13 cellular contexts compared by ENCODE assay signal in genomic region chr14:103273847-103274615, GRCh38.
A peak's percentile ranks its signal among the peaks of the same experiment; 100 is the strongest.
DNase-seq lines count a peak whose midpoint lies in the region; ATAC-seq and TF ChIP-seq lines count a peak whose summit lies in the region.
"Had no signal": no experiment of that assay in that cellular context is flagged by ENCODE, and none has a peak within 500 bp of the region (broad histone marks: within the 10 kb centered on the region; RNA-seq: fewer than 3 reads in every experiment).

No MANE protein-coding gene starts in this region.

- H3K9me3 ChIP-seq in iPS-20b (ENCODE audit: insufficient read depth, low read depth, low read length) (no peaks in the 10 kb centered on the region), psoas muscle (no peaks in the 10 kb centered on the region), vagina (no peaks in the 10 kb centered on the region)

- no peak overlapping the region for H3K9ac ChIP-seq in iPS-20b (ENCODE audit: low read depth, low read length)

- TF ChIP-seq CTCF in psoas muscle (IDR thresholded peaks at IDR 0.05) (no peak), vagina (IDR thresholded peaks at IDR 0.05) (no peak)

- TF ChIP-seq POLR2A in vagina (IDR thresholded peaks at IDR 0.05) = no peak

- H3K27ac ChIP-seq in iPS-20b (ENCODE audit: low read length) (no peak overlapping the region), psoas muscle (no peak overlapping the region), vagina (no peak overlapping the region), substantia nigra (ENCODE audit: low read depth, low read length, poor library complexity, severe bottlenecking) (no peak overlapping the region)

- H3K36me3 ChIP-seq in iPS-20b (ENCODE audit: insufficient read depth, low read depth, low read length) (no peaks in the 10 kb centered on the region), psoas muscle (ENCODE audit: insufficient read depth in 1 of 2, low read depth in 1 of 2) (no peaks in the 10 kb centered on the region), vagina (no peaks in the 10 kb centered on the region)

- intact Hi-C loops in Right ventricle myocardium inferior (cut with DNase I) (no loop called here), cardiac septum (cut with DNase I) (no loop called here), psoas muscle (cut with DNase I) (no loop called here), vagina (cut with DNase I) (no loop called here)

- H3K4me1 ChIP-seq in iPS-20b (ENCODE audit: insufficient read depth, low read length) = no peaks in the 10 kb centered on the region
- peaks cover 3% of the 10 kb centered on the region for H3K4me1 ChIP-seq in psoas muscle
- peaks cover 19% of the 10 kb centered on the region for H3K4me1 ChIP-seq in vagina

- ATAC-seq in Right ventricle myocardium inferior (peak; percentile 10), psoas muscle (peak; percentile 39 to 57 (median 46))
- ATAC-seq: activated T-helper 17 cell treated with anti-CD3 and anti-CD28 coated beads, Interleukin-2, amount 50 U/mL, for 72 hours; CD8-positive, alpha-beta T cell had no signal

- WGBS in psoas muscle, 3 donors = 13 to 20% (median 13%) methylated on average over 58 to 72 of the region's 72 CpGs

- DNase-seq in Right ventricle myocardium inferior (ENCODE audit: missing footprints) = no peak
- no peak for DNase-seq in cardiac septum (ENCODE audit: low spot score)
- DNase-seq in psoas muscle = peak in 1 of 2 donors; percentile 28
- DNase-seq in vagina (ENCODE audit: extremely low spot score in 2 of 2) = peak in 1 of 2 donors; percentile 71
- DNase-seq in T-helper 9 cell = no peak
- no peak for DNase-seq in central memory CD4-positive, alpha-beta T cell
- no peak for DNase-seq in substantia nigra (lab: John Stamatoyannopoulos, UW)
- DNase-seq: activated CD4-positive, alpha-beta memory T cell treated with anti-CD3 and anti-CD28 coated beads for 36 hours; hippocampal formation; NCI-H82 had no signal

- H3K27me3 ChIP-seq in iPS-20b (ENCODE audit: insufficient read depth, low read length) (peaks cover 64% of the 10 kb centered on the region), psoas muscle (ENCODE audit: insufficient read depth in 3 of 3, low read length in 2 of 3) (peaks cover 0 to 57% (median 9%) of the 10 kb centered on the region in 3 donors), vagina (no peaks in the 10 kb centered on the region)

- H3K4me3 ChIP-seq in iPS-20b (ENCODE audit: low read length) (peak overlapping the region; percentile 52; the same call in 1 of the 2 replicates), psoas muscle (peak overlapping the region; percentile 65), vagina (peak overlapping the region; percentile 30 to 50)
